10 cellular contexts compared by ENCODE assay signal in the genomic region with DNA sequence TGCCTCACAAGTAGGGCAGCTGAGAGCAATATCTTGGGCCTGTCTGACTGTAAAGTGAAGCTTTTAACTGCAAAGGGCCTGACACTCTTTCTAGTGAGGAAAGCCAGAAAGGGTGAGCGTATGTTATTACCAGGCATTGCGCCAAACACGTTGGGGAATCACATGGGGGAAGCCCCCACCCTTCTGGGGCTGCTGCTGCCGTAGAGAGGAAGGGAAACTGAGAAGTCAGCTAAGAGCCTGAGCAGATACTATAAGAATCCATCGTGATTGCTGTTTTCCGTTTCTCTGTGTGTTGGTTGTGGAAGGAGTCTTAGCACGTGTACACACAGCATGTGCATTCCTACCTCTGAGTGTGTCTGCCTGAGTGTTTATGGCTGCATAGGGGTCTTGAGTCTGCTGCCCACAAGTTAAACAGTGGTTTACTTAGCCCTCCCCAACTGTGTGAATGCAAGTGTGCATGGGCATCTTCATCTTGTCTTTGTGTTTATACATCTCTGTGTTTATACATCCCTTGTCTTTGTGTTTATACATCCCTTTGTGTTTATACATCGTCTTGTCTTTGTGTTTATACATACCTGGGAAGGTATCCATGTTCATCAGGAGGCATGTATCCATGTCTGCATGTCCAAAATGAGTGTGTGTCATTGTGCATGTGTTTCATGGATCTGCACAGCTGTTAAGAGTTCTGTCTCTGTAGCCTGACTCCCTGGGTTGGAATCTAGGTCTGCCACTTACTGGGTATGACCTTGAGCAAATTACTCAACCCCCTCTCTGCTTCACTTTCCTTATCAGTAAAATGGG. TPM values are rescaled to one million over a fixed set of nuclear protein-coding genes. Genes with fewer than 3 reads are reported as not detected.
DNase-seq lines count a peak whose midpoint lies in the region; ATAC-seq and TF ChIP-seq lines count a peak whose summit lies in the region.
"Had no signal": no experiment of that assay in that cellular context is flagged by ENCODE, and none has a peak within 500 bp of the region (broad histone marks: within the 10 kb centered on the region; RNA-seq: fewer than 3 reads in every experiment).

No MANE protein-coding gene starts in this region.

- peak overlapping the region in 2 of 10 donors; percentile 7 to 70 for H3K27ac ChIP-seq in heart right ventricle
- H3K27ac ChIP-seq: ovary had no signal

- peaks cover 0 to 65% (median 6%) of the 10 kb centered on the region in 9 donors for H3K4me1 ChIP-seq in heart right ventricle

- DNase-seq in activated T-cell treated with anti-CD3 and anti-CD28 coated beads for 48 hours (ENCODE audit: low read depth) = peak; percentile 25
- no peak for DNase-seq in activated T-cell treated with anti-CD3 and anti-CD28 coated beads for 4 hours
- DNase-seq in RPMI8226 = peak; percentile 96
- DNase-seq in heart right ventricle = peak in 1 of 2 donors; percentile 49
- DNase-seq in stimulated activated effector memory CD8-positive, alpha-beta T cell treated with anti-CD3 and anti-CD28 coated beads, Interleukin-12 subunit alpha, Interleukin-12 subunit beta, amount 100 ng/mL, for 72 hours (ENCODE audit: low spot score in 2 of 2) = no peak
- DNase-seq in activated gamma-delta T cell (lab: John Stamatoyannopoulos, UW) = no peak
- no peak for DNase-seq in GOT3 (lab: John Stamatoyannopoulos, UW)
- DNase-seq: DND-41 had no signal

- ATAC-seq in HG02973 (IDR thresholded peaks at IDR 0.05; ENCODE audit: unreplicated experiment) (peak; percentile 86), heart right ventricle (peak in 7 of 8 donors; percentile 57 to 82 (median 73))
- ATAC-seq in stimulated activated effector memory CD8-positive, alpha-beta T cell treated with anti-CD3 and anti-CD28 coated beads, Interleukin-12 subunit alpha, Interleukin-12 subunit beta, amount 100 ng/mL, for 72 hours = peak; percentile 75

- H3K27ac Mint-ChIP-seq in stimulated activated effector memory CD8-positive, alpha-beta T cell treated with anti-CD3 and anti-CD28 coated beads, Interleukin-12 subunit alpha, Interleukin-12 subunit beta, amount 100 ng/mL, for 72 hours = no peak overlapping the region

- no peak for TF ChIP-seq CTCF in heart right ventricle (IDR thresholded peaks at IDR 0.05)

- no peak overlapping the region for H3K4me3 ChIP-seq in heart right ventricle
- H3K4me3 ChIP-seq: ovary had no signal

- H3K9me3 ChIP-seq in heart right ventricle = peaks cover 0 to 14% (median 0%) of the 10 kb centered on the region in 11 donors
- H3K9me3 ChIP-seq: ovary had no signal

- H3K4me3 Mint-ChIP-seq in stimulated activated effector memory CD8-positive, alpha-beta T cell treated with anti-CD3 and anti-CD28 coated beads, Interleukin-12 subunit alpha, Interleukin-12 subunit beta, amount 100 ng/mL, for 72 hours = no peak overlapping the region

- H3K9me3 Mint-ChIP-seq in stimulated activated effector memory CD8-positive, alpha-beta T cell treated with anti-CD3 and anti-CD28 coated beads, Interleukin-12 subunit alpha, Interleukin-12 subunit beta, amount 100 ng/mL, for 72 hours = peaks cover 7% of the 10 kb centered on the region

- peaks cover 0 to 3% (median 0%) of the 10 kb centered on the region in 7 donors for H3K27me3 ChIP-seq in heart right ventricle
- H3K27me3 ChIP-seq: ovary had no signal

- H3K36me3 ChIP-seq in heart right ventricle = no peaks in the 10 kb centered on the region
- H3K36me3 ChIP-seq: ovary had no signal

- H3K36me3 Mint-ChIP-seq in stimulated activated effector memory CD8-positive, alpha-beta T cell treated with anti-CD3 and anti-CD28 coated beads, Interleukin-12 subunit alpha, Interleukin-12 subunit beta, amount 100 ng/mL, for 72 hours = no peaks in the 10 kb centered on the region

- WGBS in heart right ventricle, 2 donors = 19 to 23% methylated on average over 8 of the region's 8 CpGs

- peaks cover 6% of the 10 kb centered on the region for H3K4me1 Mint-ChIP-seq in stimulated activated effector memory CD8-positive, alpha-beta T cell treated with anti-CD3 and anti-CD28 coated beads, Interleukin-12 subunit alpha, Interleukin-12 subunit beta, amount 100 ng/mL, for 72 hours

- intact Hi-C loops in heart right ventricle (cut with DNase I) = no loop called here

RNA-seq across cellular contexts. Expression of gene SIRPA, which starts 50.3 kb away (rescaled TPM):
- total RNA-seq in heart right ventricle = 10 to 100 TPM; 16.7 to 45.8 (median 24.8) TPM
- 10 to 100 TPM in 1 of 2 donors, 1 to 10 TPM in 1; 9.7 to 31.5 TPM for polyA plus RNA-seq in heart right ventricle

Comparison
In these comparisons a context has a peak if more than half of its experiments do, and no peak if none do; other contexts are left out.
1. DNase-seq: peak in activated T-cell treated with anti-CD3 and anti-CD28 coated beads for 48 hours (single experiment) and RPMI8226 (single experiment); none in activated T-cell treated with anti-CD3 and anti-CD28 coated beads for 4 hours (single experiment), stimulated activated effector memory CD8-positive, alpha-beta T cell treated with anti-CD3 and anti-CD28 coated beads, Interleukin-12 subunit alpha, Interleukin-12 subunit beta, amount 100 ng/mL, for 72 hours (0 of 2), activated gamma-delta T cell (single experiment) and GOT3 (single experiment).
2. Peak in every context shown above with its lines, with median percentiles within 50 percentile points of each other: ATAC-seq.